Comparison of ENCODE assay signal across 24 cellular contexts in the genomic region with DNA sequence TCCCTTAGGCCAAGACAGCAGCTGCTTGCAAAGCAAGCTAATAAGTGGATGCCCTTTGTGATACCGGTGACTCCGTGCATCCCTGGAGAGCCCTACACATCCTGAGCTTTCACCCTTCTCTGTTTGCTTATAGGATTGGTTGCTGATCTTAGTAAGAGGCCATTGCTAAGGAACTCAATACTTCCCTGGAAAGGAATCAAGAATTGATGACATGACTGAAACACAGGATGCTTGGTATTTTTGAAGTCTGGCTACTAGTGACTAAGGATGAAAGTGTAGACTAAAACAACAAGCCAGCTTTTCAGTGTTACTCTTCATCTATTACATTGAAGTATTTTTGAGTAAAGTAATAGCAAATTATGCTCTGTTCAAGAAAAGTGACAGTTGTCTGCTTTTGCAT.
A peak's percentile ranks its signal among the peaks of the same experiment; 100 is the strongest.
DNase-seq lines count a peak whose midpoint lies in the region; ATAC-seq and TF ChIP-seq lines count a peak whose summit lies in the region.
"Had no signal": no experiment of that assay in that cellular context is flagged by ENCODE, and none has a peak within 500 bp of the region (broad histone marks: within the 10 kb centered on the region; RNA-seq: fewer than 3 reads in every experiment).

No MANE protein-coding gene starts in this region.

- no peaks in the 10 kb centered on the region for H3K23me2 ChIP-seq in H9 (ENCODE audit: insufficient read length, low read depth, low read length, poor library complexity, severe bottlenecking)

- H3K36me3 Mint-ChIP-seq in H9 (ENCODE audit: insufficient read depth in 1 of 3, low read depth in 3 of 3): no peaks in the 10 kb centered on the region

- no peak for TF ChIP-seq CTCF in AG10803 (conservative IDR thresholded peaks at IDR 0.05; ENCODE audit: low read length)
- TF ChIP-seq CTCF in epithelial cell of esophagus (IDR thresholded peaks at IDR 0.05; ENCODE audit: insufficient read depth, low read depth, low read length, missing control alignments): no peak
- no peak for TF ChIP-seq CTCF in H9 (conservative IDR thresholded peaks at IDR 0.05)

- H3K18ac ChIP-seq in neuronal stem cell (ENCODE audit: low read length): peak overlapping the region; percentile 7
- no peak overlapping the region for H3K18ac ChIP-seq in H9 (ENCODE audit: insufficient read length, low read depth, low read length)

- H3K79me1 ChIP-seq in neuronal stem cell (ENCODE audit: low read depth, low read length) (no peaks in the 10 kb centered on the region), H9 (ENCODE audit: insufficient read depth, low read depth, low read length, poor library complexity, severe bottlenecking) (no peaks in the 10 kb centered on the region)

- H2BK120ac ChIP-seq in neuronal stem cell (ENCODE audit: low read depth, low read length): no peak overlapping the region
- no peak overlapping the region for H2BK120ac ChIP-seq in H9 (ENCODE audit: low read depth, low read length, poor library complexity, severe bottlenecking)

- H2AFZ ChIP-seq in neuronal stem cell (ENCODE audit: low read length): no peak overlapping the region
- H2AFZ ChIP-seq in H9 (ENCODE audit: low read length): no peak overlapping the region

- H3K27ac ChIP-seq in neuronal stem cell (replicated peaks; ENCODE audit: low read length) (no peak overlapping the region), H9 (ENCODE audit: insufficient read length, low read depth, low read length) (no peak overlapping the region)
- H3K27ac ChIP-seq: dorsolateral prefrontal cortex, suprapubic skin had no signal

- H3K27me3 Mint-ChIP-seq in H9 (ENCODE audit: low read depth): peaks cover 5% of the 10 kb centered on the region; the same call in 1 of the 2 replicates

- no peak overlapping the region for H3K27ac Mint-ChIP-seq in H9
- H3K27ac Mint-ChIP-seq: activated CD4-positive, alpha-beta T cell treated with anti-CD3 and anti-CD28 coated beads for 36 hours; IgD-negative memory B cell had no signal

- DNase-seq in AG10803 (ENCODE audit: low read depth) (peak; percentile 77), NCI-H1436 treated with DMSO at 0.1 percent for 48 hours (lab: John Stamatoyannopoulos, UW) (peak; percentile 19), epithelial cell of esophagus (ENCODE audit: low read depth) (peak; percentile 13), neuronal stem cell (ENCODE audit: low spot score) (no peak), H9 (no peak), cardiac septum (ENCODE audit: low spot score) (no peak)
- DNase-seq: activated CD4-positive, alpha-beta T cell treated with anti-CD3 and anti-CD28 coated beads for 36 hours; activated gamma-delta T cell; BE2C; Calu3; dorsolateral prefrontal cortex; GF-D8; hippocampal formation; midbrain; NCI-H2171 treated with DMSO at 0.1 percent for 48 hours; NCI-H82; stimulated activated CD4-positive, alpha-beta T cell treated with anti-CD3 and anti-CD28 coated beads, Interleukin-2, amount 100 ng/mL, for 48 hours had no signal

- no peaks in the 10 kb centered on the region for H3K4me1 ChIP-seq in neuronal stem cell (ENCODE audit: control insufficient read depth in 2 of 2, insufficient read depth in 1 of 2, low read depth in 1 of 2, low read length in 2 of 2)
- no peaks in the 10 kb centered on the region for H3K4me1 ChIP-seq in H9 (ENCODE audit: insufficient read depth, low read length)
- H3K4me1 ChIP-seq: BE2C, suprapubic skin had no signal

- no peaks in the 10 kb centered on the region for H3K36me3 ChIP-seq in neuronal stem cell (replicated peaks in 1 of 2; ENCODE audit: control insufficient read depth in 2 of 2, insufficient read depth in 2 of 2, low read length in 2 of 2)
- H3K36me3 ChIP-seq: BE2C, suprapubic skin had no signal

- H3K9me3 ChIP-seq in neuronal stem cell (replicated peaks in 1 of 2; ENCODE audit: control insufficient read depth in 2 of 2, insufficient read depth in 1 of 2, low read depth in 1 of 2, low read length in 2 of 2) (peaks cover 0 to 2% of the 10 kb centered on the region in 2 donors), H9 (ENCODE audit: control insufficient read depth, low read depth, low read length) (no peaks in the 10 kb centered on the region)
- H3K9me3 ChIP-seq: BE2C, suprapubic skin had no signal

- H3K4me2 ChIP-seq in neuronal stem cell (ENCODE audit: insufficient read depth, low read length, poor library complexity, severe bottlenecking) (no peak overlapping the region), H9 (ENCODE audit: insufficient read depth, insufficient read length, low read length) (no peak overlapping the region)

- H3K56ac ChIP-seq in H9 (ENCODE audit: insufficient read length, low read depth, low read length): no peak overlapping the region

- no peak overlapping the region for H4K5ac ChIP-seq in H9 (ENCODE audit: insufficient read length, low read depth, low read length)

- H3K9ac ChIP-seq in neuronal stem cell (ENCODE audit: low read depth, low read length, poor library complexity) (no peak overlapping the region), H9 (ENCODE audit: extremely low read depth, insufficient read length, low read length) (no peak overlapping the region)

- H3K4ac ChIP-seq in neuronal stem cell (ENCODE audit: low read length): no peak overlapping the region
- no peak overlapping the region for H3K4ac ChIP-seq in H9 (ENCODE audit: low read depth, low read length)

- H3K4me3 Mint-ChIP-seq in H9: no peak overlapping the region
- H3K4me3 Mint-ChIP-seq: activated CD4-positive, alpha-beta T cell treated with anti-CD3 and anti-CD28 coated beads for 36 hours; IgD-negative memory B cell had no signal

- H3K27me3 ChIP-seq in neuronal stem cell (ENCODE audit: control insufficient read depth in 3 of 3, insufficient read depth in 3 of 3, low read depth in 1 of 3, low read length in 3 of 3) (no peaks in the 10 kb centered on the region), H9 (ENCODE audit: insufficient read depth, low read length) (no peaks in the 10 kb centered on the region)
- H3K27me3 ChIP-seq: BE2C, dorsolateral prefrontal cortex, suprapubic skin had no signal

- intact Hi-C loops in cardiac septum (cut with DNase I): no loop called here

- H4K91ac ChIP-seq in neuronal stem cell (ENCODE audit: low read depth, low read length, poor library complexity): no peak overlapping the region
- no peak overlapping the region for H4K91ac ChIP-seq in H9 (ENCODE audit: insufficient read length, low read depth, low read length)

- H4K8ac ChIP-seq in neuronal stem cell (ENCODE audit: low read depth, low read length): no peak overlapping the region
- no peak overlapping the region for H4K8ac ChIP-seq in H9 (replicated peaks; ENCODE audit: insufficient read length, low read depth, low read length)

- H3K9me3 Mint-ChIP-seq in H9: no peaks in the 10 kb centered on the region; a peak in 2 of 5 replicates

- H3K4me1 Mint-ChIP-seq in H9: peaks cover 4% of the 10 kb centered on the region in 2 experiments; a peak in 2 of 4 replicates
- H3K4me1 Mint-ChIP-seq: activated CD4-positive, alpha-beta T cell treated with anti-CD3 and anti-CD28 coated beads for 36 hours; IgD-negative memory B cell had no signal

- H2BK15ac ChIP-seq in neuronal stem cell (ENCODE audit: low read length) (no peak overlapping the region), H9 (ENCODE audit: low read depth, low read length) (no peak overlapping the region)

- no CpG with 5 or more reads among the region's 2 CpGs for WGBS in neuronal stem cell (ENCODE audit: extremely low coverage in 2 of 2, insufficient read length in 2 of 2, insufficient replicate concordance in 1 of 2), 2 donors
- no CpG with 5 or more reads among the region's 2 CpGs for WGBS in H9 (ENCODE audit: extremely low coverage, insufficient read length, low lambda C conversion rate)

- no peak overlapping the region for H3K14ac ChIP-seq in neuronal stem cell (ENCODE audit: low read length)
- no peak overlapping the region for H3K14ac ChIP-seq in H9 (ENCODE audit: insufficient read depth, low read length)

- H3T11ph ChIP-seq in H9 (ENCODE audit: low read length): no peak overlapping the region

- no peak overlapping the region for H2BK5ac ChIP-seq in neuronal stem cell (ENCODE audit: low read length)
- no peak overlapping the region for H2BK5ac ChIP-seq in H9 (ENCODE audit: insufficient read length, low read length)

- H2BK12ac ChIP-seq in neuronal stem cell (ENCODE audit: low read length) (no peak overlapping the region), H9 (ENCODE audit: insufficient read length, low read depth, low read length) (no peak overlapping the region)

- H2AK5ac ChIP-seq in neuronal stem cell (ENCODE audit: low read depth, low read length): no peak overlapping the region
- no peak overlapping the region for H2AK5ac ChIP-seq in H9 (ENCODE audit: insufficient read length, low read length)

- H3K23ac ChIP-seq in neuronal stem cell (ENCODE audit: low read depth, low read length, poor library complexity) (no peak overlapping the region), H9 (ENCODE audit: insufficient read length, low read depth, low read length) (no peak overlapping the region)

- no peaks in the 10 kb centered on the region for H4K20me1 ChIP-seq in H9 (ENCODE audit: control insufficient read depth, insufficient read depth, insufficient read length)

- ATAC-seq in HG03460 (IDR thresholded peaks at IDR 0.05; ENCODE audit: unreplicated experiment) (no peak), GM21528 (IDR thresholded peaks at IDR 0.05; ENCODE audit: low FRiP score, unreplicated experiment) (no peak)
- ATAC-seq: activated CD4-positive, alpha-beta T cell treated with anti-CD3 and anti-CD28 coated beads for 36 hours; esophagus mucosa; Panc1; sciatic nerve had no signal

- H3K4me3 ChIP-seq in AG10803 (ENCODE audit: low read length) (no peak overlapping the region), epithelial cell of esophagus (ENCODE audit: low read length) (no peak overlapping the region), neuronal stem cell (ENCODE audit: low read length in 2 of 2) (no peak overlapping the region)
- H3K4me3 ChIP-seq: dorsolateral prefrontal cortex, suprapubic skin had no signal

- no peak overlapping the region for H2BK20ac ChIP-seq in H9 (ENCODE audit: low read depth, low read length, poor library complexity, severe bottlenecking)

- H3K79me2 ChIP-seq in H9 (ENCODE audit: insufficient read depth, low read length): no peaks in the 10 kb centered on the region

Comparison
In these comparisons a context has a peak if more than half of its experiments do, and no peak if none do; other contexts are left out.
1. DNase-seq: peak in AG10803 (single experiment), NCI-H1436 treated with DMSO at 0.1 percent for 48 hours (single experiment) and epithelial cell of esophagus (single experiment); none in neuronal stem cell (single experiment), H9 (single experiment) and cardiac septum (single experiment).